In genomic region chr9:89413963-89414638, GRCh38 we compare ENCODE assay signal across 16 cellular contexts.
DNase-seq lines count a peak whose midpoint lies in the region; ATAC-seq, FAIRE-seq and TF ChIP-seq lines count a peak whose summit lies in the region.
"Had no signal": no experiment of that assay in that cellular context is flagged by ENCODE, and none has a peak within 500 bp of the region (broad histone marks: within the 10 kb centered on the region; RNA-seq: fewer than 3 reads in every experiment).

No MANE protein-coding gene starts in this region.

- peaks cover 0 to 1% (median 0%) of the 10 kb centered on the region in 7 donors for H3K9me3 Mint-ChIP-seq in CD4-positive, CD25-positive, alpha-beta regulatory T cell
- H3K9me3 Mint-ChIP-seq in activated CD8-positive, alpha-beta T cell treated with anti-CD3 and anti-CD28 coated beads for 36 hours, result peaks cover 22% of the 10 kb centered on the region
- H3K9me3 Mint-ChIP-seq: central memory CD8-positive, alpha-beta T cell; effector memory CD8-positive, alpha-beta T cell had no signal

- peaks cover 88% of the 10 kb centered on the region for H3K4me1 ChIP-seq in CD4-positive, CD25-positive, alpha-beta regulatory T cell (ENCODE audit: control insufficient read depth, insufficient read depth, low read length, poor library complexity, severe bottlenecking)
- H3K4me1 ChIP-seq: upper lobe of right lung had no signal

- TF ChIP-seq CTCF in activated CD8-positive, alpha-beta T cell treated with anti-CD3 and anti-CD28 coated beads for 36 hours (IDR thresholded peaks at IDR 0.05), result no peak

- peaks cover 51% of the 10 kb centered on the region for H3K36me3 Mint-ChIP-seq in CD4-positive, CD25-positive, alpha-beta regulatory T cell
- peaks cover 100% of the 10 kb centered on the region for H3K36me3 Mint-ChIP-seq in activated CD8-positive, alpha-beta T cell treated with anti-CD3 and anti-CD28 coated beads for 36 hours (ENCODE audit: low read depth)

- no peak for TF ChIP-seq POLR2A in GM12891 (IDR thresholded peaks at IDR 0.05; ENCODE audit: low read depth, low read length)

- ATAC-seq in CD4-positive, CD25-positive, alpha-beta regulatory T cell (ENCODE audit: low read depth in 2 of 2), result no peak
- no peak for ATAC-seq in activated CD8-positive, alpha-beta T cell treated with anti-CD3 and anti-CD28 coated beads for 36 hours
- ATAC-seq in left ventricle myocardium superior, result peak; percentile 94
- ATAC-seq: effector memory CD8-positive, alpha-beta T cell; upper lobe of right lung had no signal

- intact Hi-C loops in activated CD8-positive, alpha-beta T cell treated with anti-CD3 and anti-CD28 coated beads for 36 hours (cut with micrococcal nuclease), result no loop called here
- intact Hi-C loops in left ventricle myocardium superior (cut with micrococcal nuclease), result no loop called here

- H3K9me3 ChIP-seq in CD4-positive, CD25-positive, alpha-beta regulatory T cell (ENCODE audit: control insufficient read depth in 2 of 2, low read length in 2 of 2), result no peaks in the 10 kb centered on the region
- H3K9me3 ChIP-seq: upper lobe of right lung had no signal

- H3K27ac ChIP-seq in CD4-positive, CD25-positive, alpha-beta regulatory T cell (ENCODE audit: insufficient read depth, low read length, poor library complexity, severe bottlenecking), result peak overlapping the region; percentile 26
- H3K27ac ChIP-seq: upper lobe of right lung had no signal

- no peaks in the 10 kb centered on the region for H3K27me3 ChIP-seq in CD4-positive, CD25-positive, alpha-beta regulatory T cell (ENCODE audit: control insufficient read depth, insufficient read depth, low read length)
- H3K27me3 ChIP-seq: upper lobe of right lung had no signal

- peaks cover 36 to 99% (median 77%) of the 10 kb centered on the region in 4 donors for H3K4me1 Mint-ChIP-seq in CD4-positive, CD25-positive, alpha-beta regulatory T cell
- peaks cover 98% of the 10 kb centered on the region for H3K4me1 Mint-ChIP-seq in activated CD8-positive, alpha-beta T cell treated with anti-CD3 and anti-CD28 coated beads for 36 hours (ENCODE audit: low read depth)

- H3K4me3 Mint-ChIP-seq in CD4-positive, CD25-positive, alpha-beta regulatory T cell, result peak overlapping the region; percentile 16 to 56 (median 39)
- H3K4me3 Mint-ChIP-seq in activated CD8-positive, alpha-beta T cell treated with anti-CD3 and anti-CD28 coated beads for 36 hours, result no peak overlapping the region
- H3K4me3 Mint-ChIP-seq: central memory CD8-positive, alpha-beta T cell; effector memory CD8-positive, alpha-beta T cell had no signal

- no peak for DNase-seq in CD4-positive, CD25-positive, alpha-beta regulatory T cell
- DNase-seq in GM12891 (ENCODE audit: insufficient read length, low spot score), result no peak
- no peak for DNase-seq in activated CD8-positive, alpha-beta T cell treated with anti-CD3 and anti-CD28 coated beads for 36 hours
- peak; percentile 61 for DNase-seq in left ventricle myocardium superior
- no peak for DNase-seq in NCI-H2107 treated with DMSO at 0.1 percent for 48 hours (lab: John Stamatoyannopoulos, UW; ENCODE audit: unreplicated experiment)
- no peak for DNase-seq in AG20443 (ENCODE audit: low spot score)
- DNase-seq in stimulated activated naive CD4-positive, alpha-beta T cell (lab: John Stamatoyannopoulos, UW), result no peak
- DNase-seq in SHP77 (lab: John Stamatoyannopoulos, UW), result no peak
- DNase-seq: DMS79; effector memory CD8-positive, alpha-beta T cell; NCI-H187; NCI-H524; OCI-M1; upper lobe of right lung had no signal

- no peaks in the 10 kb centered on the region for H3K27me3 Mint-ChIP-seq in CD4-positive, CD25-positive, alpha-beta regulatory T cell
- H3K27me3 Mint-ChIP-seq in activated CD8-positive, alpha-beta T cell treated with anti-CD3 and anti-CD28 coated beads for 36 hours, result no peaks in the 10 kb centered on the region
- H3K27me3 Mint-ChIP-seq: central memory CD8-positive, alpha-beta T cell; effector memory CD8-positive, alpha-beta T cell had no signal

- FAIRE-seq in GM12891 (lab: Jason Lieb, UNC), result peak; percentile 5
- FAIRE-seq: GM19239 had no signal

- peaks cover 53% of the 10 kb centered on the region for H3K36me3 ChIP-seq in CD4-positive, CD25-positive, alpha-beta regulatory T cell (ENCODE audit: control insufficient read depth, insufficient read depth, low read length)
- H3K36me3 ChIP-seq: upper lobe of right lung had no signal

- POLR2A ChIA-PET in activated CD8-positive, alpha-beta T cell treated with anti-CD3 and anti-CD28 coated beads for 36 hours (lab: Charles Lee), result interaction anchor here (0.7 kb wide), 1 partner anchor 78 kb away, joined by 3 read pairs; no protein-coding TSS in a partner anchor

- no peak overlapping the region for H3K4me3 ChIP-seq in CD4-positive, CD25-positive, alpha-beta regulatory T cell (ENCODE audit: low read depth, low read length)
- H3K4me3 ChIP-seq: upper lobe of right lung had no signal

- CTCF ChIA-PET in activated CD8-positive, alpha-beta T cell treated with anti-CD3 and anti-CD28 coated beads for 36 hours (lab: Charles Lee), result interaction anchor here (0.8 to 0.9 kb wide), 2 partner anchors 10 to 15 kb away, joined by 3 read pairs; no protein-coding TSS in a partner anchor

- H3K27ac Mint-ChIP-seq in CD4-positive, CD25-positive, alpha-beta regulatory T cell, result peak overlapping the region in 1 of 3 donors; percentile 74
- H3K27ac Mint-ChIP-seq in activated CD8-positive, alpha-beta T cell treated with anti-CD3 and anti-CD28 coated beads for 36 hours, result peak overlapping the region; percentile 67

TF ChIP-seq in GM12891, 5 proteins besides CTCF, POLR2A, EP300 and RAD21:
- no peak for TF ChIP-seq POLR2AphosphoS5 (IDR thresholded peaks at IDR 0.05; ENCODE audit: low read depth, low read length)
- TF ChIP-seq PAX5 (IDR thresholded peaks at IDR 0.05; ENCODE audit: insufficient read depth, low read length, severe bottlenecking), result no peak
- TF ChIP-seq POU2F2 (IDR thresholded peaks at IDR 0.05; ENCODE audit: low read depth, low read length), result no peak
- no peak for TF ChIP-seq TAF1 (IDR thresholded peaks at IDR 0.05; ENCODE audit: low read depth, low read length)
- TF ChIP-seq SPI1 (IDR thresholded peaks at IDR 0.05; ENCODE audit: low read depth, low read length), result no peak
